1 cellular context compared by ENCODE assay signal in genomic region chr19:45074744-45075143, GRCh38.
TF ChIP-seq lines count a peak whose summit lies in the region.

No MANE protein-coding gene starts in this region.

TF ChIP-seq in GM12878, 131 proteins besides CTCF, POLR2A, EP300 and RAD21:
- no peak for TF ChIP-seq HSF1 (IDR thresholded peaks at IDR 0.05; ENCODE audit: low read depth, low read length)
- no peak for TF ChIP-seq BHLHE40 (IDR thresholded peaks at IDR 0.05; ENCODE audit: borderline replicate concordance in 1 of 2, low read depth in 2 of 2, low read length in 1 of 2)
- no peak for TF ChIP-seq CUX1 (IDR thresholded peaks at IDR 0.05; ENCODE audit: insufficient replicate concordance, low read depth, low read length)
- TF ChIP-seq PRDM15 (CRISPR knock-in tag; IDR thresholded peaks at IDR 0.05) = no peak
- no peak for TF ChIP-seq DPF2 (IDR thresholded peaks at IDR 0.05)
- no peak for TF ChIP-seq RELA (IDR thresholded peaks at IDR 0.05; ENCODE audit: borderline replicate concordance, partially characterized antibody)
